Comparison of ENCODE assay signal across 23 cellular contexts in genomic region chr10:60035984-60036383, GRCh38.
DNase-seq lines count a peak whose midpoint lies in the region; ATAC-seq and TF ChIP-seq lines count a peak whose summit lies in the region.
"Had no signal": no experiment of that assay in that cellular context is flagged by ENCODE, and none has a peak within 500 bp of the region (broad histone marks: within the 10 kb centered on the region; RNA-seq: fewer than 3 reads in every experiment).

No MANE protein-coding gene starts in this region.

- TF ChIP-seq CTCF in GM10248 (IDR thresholded peaks at IDR 0.05; ENCODE audit: control extremely low read depth, extremely low read depth, low read depth, missing control alignments) = no peak

- POLR2A ChIA-PET in GM10248 (lab: Yijun Ruan, JAX) = no interaction called here

- intact Hi-C loops in head of caudate nucleus (cut with DNase I) = loop anchor here (10.0 kb wide), 1 partner anchor 411 kb away; no protein-coding TSS in a partner anchor

- ATAC-seq in GM19043 (IDR thresholded peaks at IDR 0.05; ENCODE audit: low read depth, unreplicated experiment) (peak; percentile 58), HG02623 (IDR thresholded peaks at IDR 0.05; ENCODE audit: unreplicated experiment) (peak; percentile 65), HG03378 (IDR thresholded peaks at IDR 0.05; ENCODE audit: unreplicated experiment) (peak; percentile 35), GM21737 (IDR thresholded peaks at IDR 0.05; ENCODE audit: unreplicated experiment) (no peak), GM18502 (IDR thresholded peaks at IDR 0.05; ENCODE audit: poor library complexity, unreplicated experiment) (no peak)
- ATAC-seq: Right ventricle myocardium inferior had no signal

- peak; percentile 24 for DNase-seq in GM10248 (ENCODE audit: extremely low spot score)
- DNase-seq in COLO668 (lab: John Stamatoyannopoulos, UW; ENCODE audit: unreplicated experiment) = no peak
- DNase-seq in head of caudate nucleus = no peak
- DNase-seq: 8988T; BE2C; CD4-positive, CD25-positive, alpha-beta regulatory T cell; DMS153; GDM1; GOT3; Kasumi-1; MG63; NCI-H1048; NCI-H1436; NCI-H2029 treated with DMSO at 0.1 percent for 48 hours; NCI-H2171 treated with DMSO at 0.1 percent for 48 hours; SW 1271; T-helper 2 cell had no signal

- CTCF ChIA-PET in GM10248 (lab: Yijun Ruan, JAX) = interaction anchor here (0.9 to 1.3 kb wide), 3 partner anchors 10 to 413 kb away, joined by 3 to 4 read pairs (median 3); no protein-coding TSS in a partner anchor

Comparison
In these comparisons a context has a peak if more than half of its experiments do, and no peak if none do; other contexts are left out.
1. ATAC-seq: peak in GM19043 (single experiment), HG02623 (single experiment) and HG03378 (single experiment); none in GM21737 (single experiment) and GM18502 (single experiment).